16 cellular contexts compared by ENCODE assay signal in genomic region chr14:69325646-69326265, GRCh38.
DNase-seq lines count a peak whose midpoint lies in the region; ATAC-seq, FAIRE-seq and TF ChIP-seq lines count a peak whose summit lies in the region.
"Had no signal": no experiment of that assay in that cellular context is flagged by ENCODE, and none has a peak within 500 bp of the region (broad histone marks: within the 10 kb centered on the region; RNA-seq: fewer than 3 reads in every experiment).

No MANE protein-coding gene starts in this region.

- H2AFZ ChIP-seq in GM12878 (ENCODE audit: control insufficient read depth, low read depth, low read length) (no peak overlapping the region), neural progenitor cell (replicated peaks) (no peak overlapping the region)

- in situ Hi-C loops in GM12878 (cut with MboI), result no loop called here

- H3K4me1 Mint-ChIP-seq in neural progenitor cell (peaks cover 14% of the 10 kb centered on the region), mesothelial cell of epicardium (no peaks in the 10 kb centered on the region)
- H3K4me1 Mint-ChIP-seq in CD8-positive, alpha-beta T cell (ENCODE audit: low read depth), result no peaks in the 10 kb centered on the region
- H3K4me1 Mint-ChIP-seq: T-cell had no signal

- no TSS peak for BruUV-seq in GM12878 (replicated peaks; lab: Mats Ljungman, UMichigan)

- peaks cover 4% of the 10 kb centered on the region for H3K27me3 Mint-ChIP-seq in neural progenitor cell (ENCODE audit: insufficient read depth, low read depth)
- no peaks in the 10 kb centered on the region for H3K27me3 Mint-ChIP-seq in mesothelial cell of epicardium (ENCODE audit: low read depth)
- H3K27me3 Mint-ChIP-seq in CD8-positive, alpha-beta T cell (ENCODE audit: low read depth), result no peaks in the 10 kb centered on the region
- H3K27me3 Mint-ChIP-seq: CD4-positive, alpha-beta T cell; stimulated activated naive CD8-positive, alpha-beta T cell treated with anti-CD3 and anti-CD28 coated beads, Interleukin-15, Interleukin-2, amounts not matched to agents 100 ng/mL and 50 ng/mL, for 24 hours had no signal

- peaks cover 2% of the 10 kb centered on the region for H3K9me3 Mint-ChIP-seq in neural progenitor cell
- H3K9me3 Mint-ChIP-seq in mesothelial cell of epicardium, result no peaks in the 10 kb centered on the region
- no peaks in the 10 kb centered on the region for H3K9me3 Mint-ChIP-seq in CD8-positive, alpha-beta T cell
- H3K9me3 Mint-ChIP-seq: activated T-helper 1 cell treated with anti-CD3 and anti-CD28 coated beads, Interleukin-12 subunit alpha, Interleukin-12 subunit beta, Interleukin-2, Interleukin-4 antibody, amounts not matched to agents 30 ng/mL and 10 ng/mL and 1 ng/mL, durations not matched to agents 14 hours and 24 hours and 36 hours; CD4-positive, alpha-beta T cell; stimulated activated naive CD8-positive, alpha-beta T cell treated with anti-CD3 and anti-CD28 coated beads, Interleukin-15, Interleukin-2, amounts not matched to agents 100 ng/mL and 50 ng/mL, for 24 hours; T-cell had no signal

- no peak overlapping the region for H3K4me2 ChIP-seq in GM12878 (ENCODE audit: control insufficient read depth, insufficient read depth)
- no peak overlapping the region for H3K4me2 ChIP-seq in neural progenitor cell

- H3K9ac ChIP-seq in GM12878 (ENCODE audit: control insufficient read depth, insufficient read depth, low read length) (no peak overlapping the region), neural progenitor cell (no peak overlapping the region)

- no peaks in the 10 kb centered on the region for H3K79me2 ChIP-seq in GM12878 (ENCODE audit: control insufficient read depth, insufficient read depth, low read length)
- no peaks in the 10 kb centered on the region for H3K79me2 ChIP-seq in neural progenitor cell (ENCODE audit: low read depth)

- no peak for TF ChIP-seq POLR2A in GM12878 (IDR thresholded peaks at IDR 0.05; ENCODE audit: low read depth, low read length)

- peak; percentile 87 for ATAC-seq in GM12878
- ATAC-seq in CD8-positive, alpha-beta T cell, result no peak
- ATAC-seq: T-cell had no signal

- no peak for DNase-seq in GM12864 (ENCODE audit: low read depth)
- DNase-seq in HFF-Myc (ENCODE audit: extremely low read depth, low read depth), result no peak
- DNase-seq in GM12878 (ENCODE audit: low read depth, low spot score), result no peak
- no peak for DNase-seq in neural progenitor cell (ENCODE audit: low spot score)
- no peak for DNase-seq in mesothelial cell of epicardium (ENCODE audit: low spot score in 2 of 2, unreplicated experiment in 2 of 2)
- no peak for DNase-seq in NCI-H187 treated with DMSO at 0.1 percent for 48 hours (lab: John Stamatoyannopoulos, UW)
- no peak for DNase-seq in CD8-positive, alpha-beta T cell
- DNase-seq in EL, result no peak
- DNase-seq: activated CD4-positive, alpha-beta T cell treated with anti-CD3 and anti-CD28 coated beads for 4 hours; effector CD8-positive, alpha-beta T cell; kidney had no signal

- intact Hi-C loops in GM12878 (cut with micrococcal nuclease; ENCODE audit: unreplicated experiment), result no loop called here
- intact Hi-C loops in CD8-positive, alpha-beta T cell (cut with DNase I, micrococcal nuclease), result no loop called here

- H3K27ac Mint-ChIP-seq in neural progenitor cell, result no peak overlapping the region
- H3K27ac Mint-ChIP-seq in mesothelial cell of epicardium, result no peak overlapping the region
- no peak overlapping the region for H3K27ac Mint-ChIP-seq in CD8-positive, alpha-beta T cell
- H3K27ac Mint-ChIP-seq: activated T-helper 1 cell treated with anti-CD3 and anti-CD28 coated beads, Interleukin-12 subunit alpha, Interleukin-12 subunit beta, Interleukin-2, Interleukin-4 antibody, amounts not matched to agents 30 ng/mL and 10 ng/mL and 1 ng/mL, durations not matched to agents 14 hours and 24 hours and 36 hours; CD4-positive, alpha-beta T cell; stimulated activated naive CD8-positive, alpha-beta T cell treated with anti-CD3 and anti-CD28 coated beads, Interleukin-15, Interleukin-2, amounts not matched to agents 100 ng/mL and 50 ng/mL, for 24 hours; T-cell had no signal

- no peak for FAIRE-seq in GM12878 (lab: Jason Lieb, UNC)
- FAIRE-seq: kidney had no signal

- peaks cover 4% of the 10 kb centered on the region for H3F3A ChIP-seq in neural progenitor cell (ENCODE audit: low read depth)

- TF ChIP-seq CTCF in GM12864 (IDR thresholded peaks at IDR 0.05; ENCODE audit: low read depth, low read length, missing control alignments), result peak; percentile 39
- peak; percentile 15 for TF ChIP-seq CTCF in HFF-Myc (IDR thresholded peaks at IDR 0.05; ENCODE audit: low read depth, low read length, missing control alignments)
- peak in 2 of 3 experiments; percentile 20 to 43; a peak in 2 of 6 replicates for TF ChIP-seq CTCF in GM12878 (IDR thresholded peaks at IDR 0.05 in 2 of 3, conservative IDR thresholded peaks at IDR 0.05 in 1 of 3; ENCODE audit: control insufficient read depth in 2 of 3, extremely low read depth in 1 of 3, insufficient read depth in 1 of 3, low read depth in 3 of 3, low read length in 3 of 3)
- TF ChIP-seq CTCF in neural progenitor cell (IDR thresholded peaks at IDR 0.05), result peak; percentile 25
- no peak for TF ChIP-seq CTCF in mesothelial cell of epicardium (IDR thresholded peaks at IDR 0.05; ENCODE audit: unreplicated experiment)
- no peak for TF ChIP-seq CTCF in CD8-positive, alpha-beta T cell (IDR thresholded peaks at IDR 0.05)

- no peaks in the 10 kb centered on the region for H3K36me3 ChIP-seq in GM12878 (ENCODE audit: control insufficient read depth in 2 of 2, insufficient read depth in 2 of 2, low read length in 1 of 2)
- no peaks in the 10 kb centered on the region for H3K36me3 ChIP-seq in neural progenitor cell
- H3K36me3 ChIP-seq in CD8-positive, alpha-beta T cell (ENCODE audit: insufficient read depth, low read length), result no peaks in the 10 kb centered on the region

- no peak for TF ChIP-seq RAD21 in GM12878 (IDR thresholded peaks at IDR 0.05; ENCODE audit: insufficient read depth, low read depth, low read length)

- H3K4me3 Mint-ChIP-seq in neural progenitor cell (no peak overlapping the region), mesothelial cell of epicardium (no peak overlapping the region)
- no peak overlapping the region for H3K4me3 Mint-ChIP-seq in CD8-positive, alpha-beta T cell
- H3K4me3 Mint-ChIP-seq: activated T-helper 1 cell treated with anti-CD3 and anti-CD28 coated beads, Interleukin-12 subunit alpha, Interleukin-12 subunit beta, Interleukin-2, Interleukin-4 antibody, amounts not matched to agents 30 ng/mL and 10 ng/mL and 1 ng/mL, durations not matched to agents 14 hours and 24 hours and 36 hours; CD4-positive, alpha-beta T cell; stimulated activated naive CD8-positive, alpha-beta T cell treated with anti-CD3 and anti-CD28 coated beads, Interleukin-15, Interleukin-2, amounts not matched to agents 100 ng/mL and 50 ng/mL, for 24 hours; T-cell had no signal

- H3K36me3 Mint-ChIP-seq in neural progenitor cell, result peaks cover 11% of the 10 kb centered on the region
- peaks cover 2% of the 10 kb centered on the region for H3K36me3 Mint-ChIP-seq in mesothelial cell of epicardium
- no peaks in the 10 kb centered on the region for H3K36me3 Mint-ChIP-seq in CD8-positive, alpha-beta T cell
- H3K36me3 Mint-ChIP-seq: T-cell had no signal

- H3K4me3 ChIP-seq in GM12864 (ENCODE audit: low read depth, low read length) (no peak overlapping the region), HFF-Myc (replicated peaks; ENCODE audit: low read depth, low read length) (no peak overlapping the region), GM12878 (no peak overlapping the region), neural progenitor cell (no peak overlapping the region)
- H3K4me3 ChIP-seq in CD8-positive, alpha-beta T cell (ENCODE audit: low read depth, low read length), result no peak overlapping the region
- H3K4me3 ChIP-seq: right atrium auricular region had no signal

- 67% methylated on average over 7 of the region's 7 CpGs for WGBS in GM12878 (ENCODE audit: insufficient coverage, insufficient replicate concordance, low lambda C conversion rate, missing lambda C conversion rate)

- SMC1A ChIA-PET in GM12878 (lab: Charles Lee; ENCODE audit: uncharacterized antibody, unreplicated experiment), result interaction anchor here (0.6 kb wide), 1 partner anchor 34 kb away, joined by 3 read pairs; no protein-coding TSS in a partner anchor

- POLR2A ChIA-PET in GM12878 (lab: Charles Lee), result interaction anchor here (0.5 kb wide), 1 partner anchor 80 kb away, joined by 5 read pairs; no protein-coding TSS in a partner anchor
- POLR2A ChIA-PET in CD8-positive, alpha-beta T cell (lab: Charles Lee), result no interaction called here

- no peak overlapping the region for H3K27ac ChIP-seq in GM12878 (ENCODE audit: control insufficient read depth, insufficient read depth)
- H3K27ac ChIP-seq in neural progenitor cell, result no peak overlapping the region
- H3K27ac ChIP-seq in CD8-positive, alpha-beta T cell (ENCODE audit: low read depth, low read length), result no peak overlapping the region
- H3K27ac ChIP-seq: right atrium auricular region had no signal

- H3K9me3 ChIP-seq in GM12878 (replicated peaks; ENCODE audit: control insufficient read depth, insufficient read depth, low read length) (no peaks in the 10 kb centered on the region), neural progenitor cell (ENCODE audit: low read depth) (no peaks in the 10 kb centered on the region)
- H3K9me3 ChIP-seq in CD8-positive, alpha-beta T cell (ENCODE audit: low read length), result no peaks in the 10 kb centered on the region
- H3K9me3 ChIP-seq: right atrium auricular region had no signal

- no peaks in the 10 kb centered on the region for H4K20me1 ChIP-seq in GM12878 (ENCODE audit: control insufficient read depth, insufficient read depth)
- no peaks in the 10 kb centered on the region for H4K20me1 ChIP-seq in neural progenitor cell (ENCODE audit: low read depth)

- H3K27me3 ChIP-seq in GM12878 (replicated peaks in 1 of 2; ENCODE audit: control insufficient read depth in 2 of 2, insufficient read depth in 2 of 2, low read length in 1 of 2) (no peaks in the 10 kb centered on the region; a peak in 1 of 4 replicates), neural progenitor cell (no peaks in the 10 kb centered on the region)
- H3K27me3 ChIP-seq in CD8-positive, alpha-beta T cell (ENCODE audit: insufficient read depth, low read length), result no peaks in the 10 kb centered on the region
- H3K27me3 ChIP-seq: right atrium auricular region had no signal

- CTCF ChIA-PET in GM12878 (lab: Yijun Ruan, JAX), result interaction anchor here (0.6 to 1.0 kb wide), 2 partner anchors 60 to 72 kb away, joined by 3 read pairs; no protein-coding TSS in a partner anchor
- CTCF ChIA-PET in CD8-positive, alpha-beta T cell (lab: Charles Lee), result no interaction called here

- RAD21 ChIA-PET in GM12878 (lab: Charles Lee; ENCODE audit: unreplicated experiment), result no interaction called here

- no peak for TF ChIP-seq EP300 in GM12878 (IDR thresholded peaks at IDR 0.05; ENCODE audit: borderline replicate concordance in 1 of 2, control insufficient read depth in 1 of 2, low read depth in 2 of 2, low read length in 2 of 2)

- H3K4me1 ChIP-seq in GM12878 (ENCODE audit: control insufficient read depth, insufficient read depth, low read length) (no peaks in the 10 kb centered on the region), neural progenitor cell (peaks cover 9% of the 10 kb centered on the region)
- H3K4me1 ChIP-seq in CD8-positive, alpha-beta T cell (ENCODE audit: insufficient read depth, low read length), result no peaks in the 10 kb centered on the region
- H3K4me1 ChIP-seq: right atrium auricular region had no signal

TF ChIP-seq in GM12878, 131 proteins besides CTCF, POLR2A, EP300 and RAD21:
- TF ChIP-seq NR2C1 (IDR thresholded peaks at IDR 0.05), result no peak

Comparison
In these comparisons a context has a peak if more than half of its experiments do, and no peak if none do; other contexts are left out.
1. CTCF ChIP-seq: peak in GM12864 (single experiment), HFF-Myc (single experiment), GM12878 (2 of 3) and neural progenitor cell (single experiment); none in mesothelial cell of epicardium (single experiment) and CD8-positive, alpha-beta T cell (single experiment).